Comparison of ENCODE assay signal across 8 cellular contexts in genomic region chr22:43955040-43955882, GRCh38. TPM values are rescaled to one million over a fixed set of nuclear protein-coding genes. Genes with fewer than 3 reads are reported as not detected.
DNase-seq lines count a peak whose midpoint lies in the region; ATAC-seq and TF ChIP-seq lines count a peak whose summit lies in the region.

Gene SAMM50 (plus strand): TSS chr22:43955442. CDS start chr22:43955578, 136 bp downstream.

- peaks cover 20% of the 10 kb centered on the region for H3K4me1 ChIP-seq in HUES6 (ENCODE audit: control insufficient read depth, insufficient read depth, low read length)
- peaks cover 19% of the 10 kb centered on the region for H3K4me1 ChIP-seq in mucosa of descending colon (ENCODE audit: low read depth)

- TF ChIP-seq CTCF in epithelial cell of esophagus (IDR thresholded peaks at IDR 0.05; ENCODE audit: insufficient read depth, low read depth, low read length, missing control alignments) (no peak), mucosa of descending colon (IDR thresholded peaks at IDR 0.05) (no peak)

- H3K9me3 ChIP-seq in HUES6 (ENCODE audit: control insufficient read depth, insufficient read depth, low read depth, low read length) (no peaks in the 10 kb centered on the region), mucosa of descending colon (no peaks in the 10 kb centered on the region)

- intact Hi-C loops in mucosa of descending colon (cut with DNase I, micrococcal nuclease) = no loop called here

- H3K4me3 ChIP-seq in HUES6 (ENCODE audit: low read depth, low read length) (peak within 1 kb of the TSS; percentile 92), epithelial cell of esophagus (ENCODE audit: low read length) (peak within 1 kb of the TSS; percentile 90), mucosa of descending colon (peak within 1 kb of the TSS; percentile 83)

- ATAC-seq in GM21423 (IDR thresholded peaks at IDR 0.05; ENCODE audit: unreplicated experiment) = peak; percentile 85
- ATAC-seq in mucosa of descending colon = peak; percentile 99

- H3K9ac ChIP-seq in HUES6 (ENCODE audit: low read length) = peak within 1 kb of the TSS; percentile 79

- no peaks in the 10 kb centered on the region for H3K27me3 ChIP-seq in HUES6 (ENCODE audit: control insufficient read depth, insufficient read depth, low read length)

- H3K36me3 ChIP-seq in HUES6 (ENCODE audit: control insufficient read depth, insufficient read depth, low read length) (no peaks in the 10 kb centered on the region), mucosa of descending colon (ENCODE audit: low read depth) (no peaks in the 10 kb centered on the region)

- H3K27ac ChIP-seq in HUES6 (ENCODE audit: low read depth, low read length) = peak within 1 kb of the TSS; percentile 73; the same call in 1 of the 2 replicates

- DNase-seq in D341Med (ENCODE audit: low spot score) = peak; percentile 95
- peak; percentile 92 for DNase-seq in OCI-M1 (lab: John Stamatoyannopoulos, UW)
- DNase-seq in activated T-cell treated with anti-CD3 and anti-CD28 coated beads for 4 hours = peak; percentile 86
- DNase-seq in epithelial cell of esophagus (ENCODE audit: low read depth) = peak; percentile 94
- DNase-seq in mucosa of descending colon = peak; percentile 94 to 95 (median 95)
- DNase-seq in stimulated activated CD8-positive, alpha-beta memory T cell treated with anti-CD3 and anti-CD28 coated beads, Interleukin-4, amount 100 ng/mL, for 24 hours (ENCODE audit: low read depth) = peak; percentile 86

RNA-seq across cellular contexts. Expression of gene SAMM50, which starts in this region (rescaled TPM):
- 10 to 100 TPM; 37.7 to 52.0 (median 48.0) TPM for total RNA-seq in mucosa of descending colon

Comparison
In these comparisons a context has a peak if more than half of its experiments do, and no peak if none do; other contexts are left out.
1. Peak in every context shown above with its lines: DNase-seq, ATAC-seq, H3K4me3 ChIP-seq and H3K27ac ChIP-seq.